Comparison of ENCODE assay signal across 12 cellular contexts in genomic region chr12:113236539-113237354, GRCh38. TPM values are rescaled to one million over a fixed set of nuclear protein-coding genes. Genes with fewer than 3 reads are reported as not detected.
DNase-seq lines count a peak whose midpoint lies in the region; ATAC-seq and TF ChIP-seq lines count a peak whose summit lies in the region.
"Had no signal": no experiment of that assay in that cellular context is flagged by ENCODE, and none has a peak within 500 bp of the region (broad histone marks: within the 10 kb centered on the region; RNA-seq: fewer than 3 reads in every experiment).

No MANE protein-coding gene starts in this region.

- H3K79me2 ChIP-seq in OCI-LY1 (ENCODE audit: insufficient read depth, low read length) (0 out of 2 replicates have a peak, but pooled peaks cover 6% of the 10 kb centered on the region), neural progenitor cell (ENCODE audit: low read depth) (no peaks in the 10 kb centered on the region)

- H3K27ac Mint-ChIP-seq in neural progenitor cell, result no peak overlapping the region
- H3K27ac Mint-ChIP-seq: activated naive CD8-positive, alpha-beta T cell had no signal

- DNase-seq in esophagus muscularis mucosa (ENCODE audit: extremely low spot score) (no peak), mesenteric fat pad (ENCODE audit: low spot score) (peak; percentile 64), tibial artery (peak; percentile 20 to 64), NK-92 (lab: John Stamatoyannopoulos, UW; ENCODE audit: unreplicated experiment) (no peak), ecto neural progenitor cell (ENCODE audit: low spot score) (no peak), neural progenitor cell (ENCODE audit: low spot score) (no peak)
- DNase-seq: NCI-H1417; stimulated activated naive CD8-positive, alpha-beta T cell treated with anti-CD3 and anti-CD28 coated beads, Interleukin-15, amount 100 ng/mL, for 72 hours; T-helper 9 cell had no signal

- TF ChIP-seq CTCF in OCI-LY1 (IDR thresholded peaks at IDR 0.05; ENCODE audit: low read length), result no peak
- no peak for TF ChIP-seq CTCF in esophagus muscularis mucosa (IDR thresholded peaks at IDR 0.05)
- no peak for TF ChIP-seq CTCF in tibial artery (IDR thresholded peaks at IDR 0.05)
- no peak for TF ChIP-seq CTCF in neural progenitor cell (IDR thresholded peaks at IDR 0.05)

- H2AFZ ChIP-seq in OCI-LY1 (ENCODE audit: low read length) (no peak overlapping the region), neural progenitor cell (replicated peaks) (no peak overlapping the region)

- H3K4me3 Mint-ChIP-seq in neural progenitor cell, result no peak overlapping the region
- H3K4me3 Mint-ChIP-seq: activated naive CD8-positive, alpha-beta T cell; stimulated activated naive CD8-positive, alpha-beta T cell treated with anti-CD3 and anti-CD28 coated beads, Interleukin-15, amount 100 ng/mL, for 72 hours had no signal

- TF ChIP-seq POLR2A in esophagus muscularis mucosa (IDR thresholded peaks at IDR 0.05; ENCODE audit: low read depth), result no peak

- WGBS in esophagus muscularis mucosa, result 76% methylated on average over 5 of the region's 5 CpGs

- peaks cover 60% of the 10 kb centered on the region for H3K4me1 Mint-ChIP-seq in neural progenitor cell

- H3K36me3 ChIP-seq in OCI-LY1 (ENCODE audit: insufficient read depth, low read length) (peaks cover 95% of the 10 kb centered on the region), esophagus muscularis mucosa (peaks cover 7 to 76% (median 31%) of the 10 kb centered on the region in 4 donors), tibial artery (peaks cover 20 to 44% (median 31%) of the 10 kb centered on the region in 3 donors), neural progenitor cell (no peaks in the 10 kb centered on the region)

- peaks cover 2% of the 10 kb centered on the region for H3K9me3 Mint-ChIP-seq in neural progenitor cell
- H3K9me3 Mint-ChIP-seq: stimulated activated naive CD8-positive, alpha-beta T cell treated with anti-CD3 and anti-CD28 coated beads, Interleukin-15, amount 100 ng/mL, for 72 hours had no signal

- H3K27ac ChIP-seq in OCI-LY1 (ENCODE audit: low read depth, low read length, poor library complexity, severe bottlenecking), result peak overlapping the region; percentile 31
- H3K27ac ChIP-seq in esophagus muscularis mucosa (replicated peaks in 1 of 4), result peak overlapping the region in 3 of 4 donors; percentile 2 to 37 (median 3)
- H3K27ac ChIP-seq in tibial artery, result peak overlapping the region; percentile 82 to 97
- no peak overlapping the region for H3K27ac ChIP-seq in neural progenitor cell

- H3K4me2 ChIP-seq in OCI-LY1 (ENCODE audit: low read length) (no peak overlapping the region), neural progenitor cell (no peak overlapping the region)

- H3F3A ChIP-seq in OCI-LY1 (ENCODE audit: insufficient read depth, low read length) (0 out of 2 replicates have a peak, but pooled peaks cover 2% of the 10 kb centered on the region), neural progenitor cell (ENCODE audit: low read depth) (peaks cover 4% of the 10 kb centered on the region)

- ATAC-seq in SK-N-SH treated with all-trans-retinoic acid at 6 μM for 48 hours, result no peak
- ATAC-seq: stimulated activated naive CD8-positive, alpha-beta T cell treated with anti-CD3 and anti-CD28 coated beads, Interleukin-15, amount 100 ng/mL, for 72 hours had no signal

- H3K4me3 ChIP-seq in OCI-LY1 (ENCODE audit: low read depth, low read length, poor library complexity, severe bottlenecking) (no peak overlapping the region), esophagus muscularis mucosa (no peak overlapping the region), tibial artery (no peak overlapping the region), neural progenitor cell (no peak overlapping the region)

- no peak for TF ChIP-seq EP300 in esophagus muscularis mucosa (IDR thresholded peaks at IDR 0.05)

- H3K4me1 ChIP-seq in OCI-LY1 (ENCODE audit: insufficient read depth, low read length, severe bottlenecking) (peaks cover 72% of the 10 kb centered on the region), esophagus muscularis mucosa (peaks cover 59 to 81% (median 68%) of the 10 kb centered on the region in 4 donors), tibial artery (peaks cover 4 to 98% (median 87%) of the 10 kb centered on the region in 4 donors), neural progenitor cell (peaks cover 13% of the 10 kb centered on the region)

- H3K9me3 ChIP-seq in OCI-LY1 (ENCODE audit: low read length) (no peaks in the 10 kb centered on the region), esophagus muscularis mucosa (no peaks in the 10 kb centered on the region), tibial artery (no peaks in the 10 kb centered on the region), neural progenitor cell (ENCODE audit: low read depth) (no peaks in the 10 kb centered on the region)

- H4K20me1 ChIP-seq in OCI-LY1 (ENCODE audit: insufficient read depth, low read length) (no peaks in the 10 kb centered on the region), neural progenitor cell (ENCODE audit: low read depth) (peaks cover 10% of the 10 kb centered on the region)

- intact Hi-C loops in esophagus muscularis mucosa (cut with DNase I) (no loop called here), tibial artery (cut with DNase I; ENCODE audit: low total_unique reads) (no loop called here)

- peaks cover 10% of the 10 kb centered on the region for H3K27me3 Mint-ChIP-seq in neural progenitor cell (ENCODE audit: insufficient read depth, low read depth)
- H3K27me3 Mint-ChIP-seq: activated naive CD8-positive, alpha-beta T cell; stimulated activated naive CD8-positive, alpha-beta T cell treated with anti-CD3 and anti-CD28 coated beads, Interleukin-15, amount 100 ng/mL, for 72 hours had no signal

- H3K9ac ChIP-seq in OCI-LY1 (ENCODE audit: low read length) (no peak overlapping the region), neural progenitor cell (no peak overlapping the region)

- H3K9me2 ChIP-seq in OCI-LY1 (ENCODE audit: low read depth, low read length), result no peaks in the 10 kb centered on the region

- peaks cover 9% of the 10 kb centered on the region for H3K36me3 Mint-ChIP-seq in neural progenitor cell

- H3K27me3 ChIP-seq in OCI-LY1 (ENCODE audit: insufficient read depth, low read length) (no peaks in the 10 kb centered on the region), esophagus muscularis mucosa (no peaks in the 10 kb centered on the region), tibial artery (no peaks in the 10 kb centered on the region), neural progenitor cell (no peaks in the 10 kb centered on the region)

TF ChIP-seq in SK-N-SH treated with all-trans-retinoic acid at 6 μM for 48 hours, 23 proteins besides CTCF, POLR2A, EP300 and RAD21 (continues in another document):
- TF ChIP-seq CSDC2 (CRISPR knock-in tag; IDR thresholded peaks at IDR 0.05) (no peak), ZNF70 (CRISPR knock-in tag; IDR thresholded peaks at IDR 0.05) (no peak), TCF4 (CRISPR knock-in tag; IDR thresholded peaks at IDR 0.05; ENCODE audit: borderline replicate concordance) (no peak), CSRNP3 (CRISPR knock-in tag; IDR thresholded peaks at IDR 0.05) (no peak), RARB (CRISPR knock-in tag; IDR thresholded peaks at IDR 0.05) (no peak), ZFP30 (CRISPR knock-in tag; IDR thresholded peaks at IDR 0.05) (no peak), OSR1 (CRISPR knock-in tag; IDR thresholded peaks at IDR 0.05) (no peak), CREB5 (CRISPR knock-in tag; IDR thresholded peaks at IDR 0.05; ENCODE audit: low read depth) (no peak), ZNF8 (CRISPR knock-in tag; IDR thresholded peaks at IDR 0.05) (no peak), TOX (CRISPR knock-in tag; IDR thresholded peaks at IDR 0.05; ENCODE audit: borderline replicate concordance) (no peak)

RNA-seq across cellular contexts. Expression of gene TPCN1, which starts 15.5 kb away (rescaled TPM):
- total RNA-seq in esophagus muscularis mucosa, result 10 to 100 TPM; 31.1 to 54.0 (median 34.5) TPM
- 37.1 TPM for total RNA-seq in mesenteric fat pad
- total RNA-seq in neural progenitor cell (ENCODE audit: low replicate concordance), result 12.2 and 19.1 TPM in 2 replicates

RNA-seq across cellular contexts. Expression of gene RITA1, which starts 51.2 kb away (rescaled TPM):
- 10 to 100 TPM; 12.3 to 21.4 (median 16.2) TPM for total RNA-seq in esophagus muscularis mucosa
- total RNA-seq in mesenteric fat pad, result 9.9 TPM
- total RNA-seq in neural progenitor cell (ENCODE audit: low replicate concordance), result 13.7 and 22.5 TPM in 2 replicates

RNA-seq across cellular contexts. Expression of gene DDX54, which starts 51.5 kb away (rescaled TPM):
- 10 to 100 TPM; 29.1 to 59.6 (median 52.7) TPM for total RNA-seq in esophagus muscularis mucosa
- total RNA-seq in mesenteric fat pad, result 46.3 TPM
- total RNA-seq in neural progenitor cell (ENCODE audit: low replicate concordance), result 36.9 and 72.9 TPM in 2 replicates

Comparison
In these comparisons a context has a peak if more than half of its experiments do, and no peak if none do; other contexts are left out.
1. DNase-seq: peak in mesenteric fat pad (single experiment) and tibial artery (2 of 2); none in esophagus muscularis mucosa (single experiment), NK-92 (single experiment), ecto neural progenitor cell (single experiment) and neural progenitor cell (single experiment).